In genomic region chr1:3680488-3681230, GRCh38 we compare ENCODE assay signal across 2 cellular contexts.
TF ChIP-seq lines count a peak whose summit lies in the region.

No MANE protein-coding gene starts in this region.

TF ChIP-seq in HCT116, 20 proteins besides CTCF, POLR2A, EP300 and RAD21:
- TF ChIP-seq ZFX (IDR thresholded peaks at IDR 0.05) (no peak), ATF3 (IDR thresholded peaks at IDR 0.05) (no peak), ZBTB33 (IDR thresholded peaks at IDR 0.05; ENCODE audit: extremely low read depth, insufficient replicate concordance, low read length) (no peak), REST (IDR thresholded peaks at IDR 0.05; ENCODE audit: low read depth) (no peak), YY1 (IDR thresholded peaks at IDR 0.05; ENCODE audit: extremely low read depth, insufficient replicate concordance, low read depth, low read length) (no peak), SRF (IDR thresholded peaks at IDR 0.05; ENCODE audit: low read depth) (no peak), FOSL1 (IDR thresholded peaks at IDR 0.05; ENCODE audit: low read depth) (no peak), EZH2 (IDR thresholded peaks at IDR 0.05) (no peak), MAX (IDR thresholded peaks at IDR 0.05) (no peak), POLR2AphosphoS5 (IDR thresholded peaks at IDR 0.05; ENCODE audit: low read depth, low read length) (no peak), CBX3 (IDR thresholded peaks at IDR 0.05; ENCODE audit: low read depth) (no peak), TCF7L2 (IDR thresholded peaks at IDR 0.05; ENCODE audit: borderline replicate concordance, extremely low read depth, insufficient read depth, insufficient read length) (no peak), ELF1 (IDR thresholded peaks at IDR 0.05; ENCODE audit: borderline replicate concordance, low read depth) (no peak), EGR1 (IDR thresholded peaks at IDR 0.05; ENCODE audit: low read depth) (no peak), JUND (IDR thresholded peaks at IDR 0.05) (no peak), ZNF274 (IDR thresholded peaks at IDR 0.05; ENCODE audit: low read depth, low read length) (no peak), EZH2phosphoT487 (IDR thresholded peaks at IDR 0.05; ENCODE audit: borderline replicate concordance) (no peak), SIN3A (IDR thresholded peaks at IDR 0.05; ENCODE audit: low read depth) (no peak)

TF ChIP-seq in K562, 482 proteins besides CTCF, POLR2A, EP300 and RAD21:
- TF ChIP-seq POLR3G (IDR thresholded peaks at IDR 0.05; ENCODE audit: extremely low read depth, insufficient read length, insufficient replicate concordance) (no peak), ELK3 (CRISPR knock-in tag; IDR thresholded peaks at IDR 0.05) (no peak), ZNF740 (CRISPR knock-in tag; IDR thresholded peaks at IDR 0.05) (0 out of 2 replicates have a peak, but pooled peaks have one; percentile 72), ZNF740 (tag; IDR thresholded peaks at IDR 0.05) (no peak), RAD51 (IDR thresholded peaks at IDR 0.05; ENCODE audit: borderline replicate concordance, low read depth) (peak; percentile 52; the same call in 1 of the 2 replicates), RBFOX2 (IDR thresholded peaks at IDR 0.05; ENCODE audit: low read depth, low read length) (0 out of 2 replicates have a peak, but pooled peaks have one; percentile 30), USF1 (CRISPR knock-in tag; IDR thresholded peaks at IDR 0.05) (peak; percentile 83), NFE2L1 (tag; IDR thresholded peaks at IDR 0.05; ENCODE audit: borderline replicate concordance, low read depth) (no peak), ZNF584 (CRISPR knock-in tag; IDR thresholded peaks at IDR 0.05; ENCODE audit: low read depth) (no peak), USF2 (CRISPR knock-in tag; IDR thresholded peaks at IDR 0.05) (peak; percentile 77), THRAP3 (IDR thresholded peaks at IDR 0.05; ENCODE audit: borderline replicate concordance) (no peak), NELFE (IDR thresholded peaks at IDR 0.05; ENCODE audit: insufficient read depth, insufficient read length) (no peak), TEAD1 (CRISPR knock-in tag; IDR thresholded peaks at IDR 0.05) (0 out of 4 replicates have a peak, but pooled peaks of 1 of the 2 experiments have one; percentile 1), ZNF699 (CRISPR knock-in tag; IDR thresholded peaks at IDR 0.05; ENCODE audit: insufficient replicate concordance) (no peak), E2F5 (CRISPR knock-in tag; IDR thresholded peaks at IDR 0.05) (no peak), NR4A1 (CRISPR knock-in tag; IDR thresholded peaks at IDR 0.05) (no peak), NR4A1 (tag; IDR thresholded peaks at IDR 0.05) (peak; percentile 50; the same call in 1 of the 2 replicates), E2F6 (IDR thresholded peaks at IDR 0.05; ENCODE audit: borderline replicate concordance in 1 of 2, extremely low read depth in 1 of 2, insufficient read depth in 1 of 2, insufficient read length in 1 of 2, low read depth in 1 of 2, low read length in 1 of 2, poor library complexity in 1 of 2, severe bottlenecking in 1 of 2) (peak in 1 of 2 experiments; percentile 78), MAX (CRISPR knock-in tag; IDR thresholded peaks at IDR 0.05) (peak; percentile 68), L3MBTL2 (IDR thresholded peaks at IDR 0.05) (peak; percentile 40; the same call in 1 of the 2 replicates)
